ENCODE assay signal across 7 cellular contexts in the genomic region with DNA sequence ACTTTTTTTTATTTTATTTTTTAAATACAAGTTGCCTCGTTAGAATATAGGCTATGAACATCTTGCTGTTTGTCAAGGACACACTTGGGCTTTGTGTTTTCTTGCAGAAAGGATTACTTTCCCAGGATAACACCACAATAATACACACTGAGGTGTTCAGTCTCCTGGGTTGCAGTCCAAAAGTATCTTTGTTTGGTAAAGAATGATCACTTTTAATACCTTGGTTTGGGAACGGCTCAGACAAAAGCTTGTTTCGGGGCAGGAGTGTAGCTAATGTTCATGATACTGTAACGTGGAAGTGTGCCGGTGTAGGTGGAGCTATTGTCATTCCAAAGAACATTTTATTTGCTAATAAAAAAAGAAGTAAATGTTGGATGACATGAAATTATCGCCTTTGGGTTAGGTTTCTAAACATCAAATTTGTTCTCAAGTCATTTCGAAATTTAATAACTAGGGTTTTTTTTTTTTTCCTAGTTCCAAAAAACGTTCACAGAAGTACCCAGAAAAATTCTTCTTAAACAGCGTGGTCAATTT. TPM values are rescaled to one million over a fixed set of nuclear protein-coding genes. Genes with fewer than 3 reads are reported as not detected.
DNase-seq lines count a peak whose midpoint lies in the region; ATAC-seq and TF ChIP-seq lines count a peak whose summit lies in the region.

No MANE protein-coding gene starts in this region.

- H3K4me1 ChIP-seq in HUES48 (ENCODE audit: control insufficient read depth, insufficient read depth, low read length) = peaks cover 22% of the 10 kb centered on the region
- no peaks in the 10 kb centered on the region for H3K4me1 ChIP-seq in iPS DF 6.9 (ENCODE audit: control insufficient read depth, insufficient read depth, low read length)
- peaks cover 57 to 75% (median 67%) of the 10 kb centered on the region in 6 donors for H3K4me1 ChIP-seq in spleen

- no peak for TF ChIP-seq CTCF in WI38 (IDR thresholded peaks at IDR 0.05; ENCODE audit: low read depth, low read length)
- no peak for TF ChIP-seq CTCF in spleen (IDR thresholded peaks at IDR 0.05 in 8 of 11, conservative IDR thresholded peaks at IDR 0.05 in 3 of 11)
- TF ChIP-seq CTCF in omental fat pad (IDR thresholded peaks at IDR 0.05) = no peak

- TF ChIP-seq POLR2A in spleen (IDR thresholded peaks at IDR 0.05) = no peak

- intact Hi-C loops in spleen (cut with DNase I; ENCODE audit: low total_unique reads) = no loop called here

- WGBS in iPS DF 6.9 (ENCODE audit: insufficient coverage, insufficient read length) = no CpG with 5 or more reads among the region's 9 CpGs
- WGBS in spleen, 5 donors = 11 to 22% (median 14%) methylated on average over 9 of the region's 9 CpGs

- H3K4me3 ChIP-seq in HUES48 (ENCODE audit: low read depth, low read length) (peak overlapping the region; percentile 94), WI38 (ENCODE audit: low read depth, low read length) (peak overlapping the region; percentile 71), iPS DF 6.9 (ENCODE audit: low read length) (peak overlapping the region; percentile 28; the same call in 1 of the 2 replicates), spleen (peak overlapping the region; percentile 81 to 98 (median 90))

- H3K36me3 ChIP-seq in HUES48 (ENCODE audit: control insufficient read depth, insufficient read depth, low read length) = peaks cover 37% of the 10 kb centered on the region
- peaks cover 2% of the 10 kb centered on the region; the same call in 1 of the 2 replicates for H3K36me3 ChIP-seq in iPS DF 6.9 (ENCODE audit: control insufficient read depth, insufficient read depth, low read length)
- H3K36me3 ChIP-seq in spleen = peaks cover 0 to 44% (median 7%) of the 10 kb centered on the region in 6 donors

- ATAC-seq in omental fat pad (ENCODE audit: low FRiP score) = no peak
- ATAC-seq in GM19452 (IDR thresholded peaks at IDR 0.05; ENCODE audit: unreplicated experiment) = no peak

- H3K9me3 ChIP-seq in HUES48 (ENCODE audit: control insufficient read depth, insufficient read depth, low read length) = no peaks in the 10 kb centered on the region
- no peaks in the 10 kb centered on the region for H3K9me3 ChIP-seq in iPS DF 6.9 (ENCODE audit: control insufficient read depth, insufficient read depth, low read length)
- H3K9me3 ChIP-seq in spleen = no peaks in the 10 kb centered on the region

- H3K27me3 ChIP-seq in HUES48 (ENCODE audit: control insufficient read depth, insufficient read depth, low read length) (no peaks in the 10 kb centered on the region), iPS DF 6.9 (ENCODE audit: control insufficient read depth, insufficient read depth, low read length) (no peaks in the 10 kb centered on the region), spleen (replicated peaks in 1 of 7) (no peaks in the 10 kb centered on the region)

- DNase-seq in iPS DF 6.9 (ENCODE audit: low read depth, low spot score) (no peak), spleen (no peak), omental fat pad (ENCODE audit: low spot score) (no peak)
- no peak for DNase-seq in activated effector memory CD4-positive, alpha-beta T cell treated with anti-CD3 and anti-CD28 coated beads, Interleukin-2, amount 50 U/mL, for 16 hours

- H3K27ac ChIP-seq in HUES48 (ENCODE audit: low read depth, low read length) (no peak overlapping the region), iPS DF 6.9 (ENCODE audit: low read length) (no peak overlapping the region), spleen (peak overlapping the region in 5 of 8 donors; percentile 93 to 97 (median 96))

- peak overlapping the region; percentile 98 for H3K9ac ChIP-seq in HUES48 (ENCODE audit: low read depth, low read length)

RNA-seq across cellular contexts. Expression of a gene that starts 1.2 kb away (rescaled TPM):
- total RNA-seq in spleen (100 to 1,000 TPM; 179 to 224 (median 197) TPM), omental fat pad (100 to 1,000 TPM; 195 to 284 (median 229) TPM)
- 100 to 1,000 TPM in 1 of 3 donors, 10 to 100 TPM in 2; 75.5 to 133 (median 98.4) TPM for polyA plus RNA-seq in spleen

RNA-seq across cellular contexts. Expression of a gene that starts 34.5 kb away (rescaled TPM):
- total RNA-seq in spleen (100 to 1,000 TPM in 1 of 7 donors, 10 to 100 TPM in 6; 58.9 to 100 (median 76.4) TPM), omental fat pad (10 to 100 TPM in 3 of 4 donors, 1 to 10 TPM in 1; 3.0 to 19.4 (median 16.5) TPM)
- 100 to 1,000 TPM; 108 to 130 (median 127) TPM for polyA plus RNA-seq in spleen

Comparison
In these comparisons a context has a peak if more than half of its experiments do, and no peak if none do; other contexts are left out.
1. H3K27ac ChIP-seq: peak in spleen (5 of 8); none in HUES48 (single experiment) and iPS DF 6.9 (single experiment).
2. H3K4me3 ChIP-seq: peak in every context shown above with its lines; median percentile 94 in HUES48; 90 in spleen; 71 in WI38; 28 in iPS DF 6.9.